In genomic region chr15:43104426-43104825, GRCh38 we compare ENCODE assay signal across 8 cellular contexts. TPM values are rescaled to one million over a fixed set of nuclear protein-coding genes. Genes with fewer than 3 reads are reported as not detected.
DNase-seq lines count a peak whose midpoint lies in the region; ATAC-seq, FAIRE-seq and TF ChIP-seq lines count a peak whose summit lies in the region.

No MANE protein-coding gene starts in this region.

- no peaks in the 10 kb centered on the region for H3K27me3 ChIP-seq in CD4-positive, alpha-beta T cell (ENCODE audit: control insufficient read depth, insufficient read depth, low read length)
- H3K27me3 ChIP-seq in Karpas-422 (ENCODE audit: low read length) (no peaks in the 10 kb centered on the region), bronchial epithelial cell (ENCODE audit: control insufficient read depth, insufficient read depth, low read length) (no peaks in the 10 kb centered on the region)

- no peaks in the 10 kb centered on the region for H3K9me3 Mint-ChIP-seq in CD4-positive, alpha-beta T cell
- H3K9me3 Mint-ChIP-seq in nephron: no peaks in the 10 kb centered on the region

- H3K36me3 ChIP-seq in Karpas-422 (ENCODE audit: insufficient read depth, low read length): peaks cover 24% of the 10 kb centered on the region; the same call in 1 of the 2 replicates
- H3K36me3 ChIP-seq in bronchial epithelial cell (ENCODE audit: control insufficient read depth, insufficient read depth, low read length): no peaks in the 10 kb centered on the region

- H3K36me3 Mint-ChIP-seq in CD4-positive, alpha-beta T cell (ENCODE audit: low read depth): peaks cover 55% of the 10 kb centered on the region
- peaks cover 41% of the 10 kb centered on the region for H3K36me3 Mint-ChIP-seq in nephron (ENCODE audit: low read depth)

- H2AFZ ChIP-seq in Karpas-422 (ENCODE audit: low read length): no peak overlapping the region

- peak overlapping the region; percentile 99 for H3K4me2 ChIP-seq in Karpas-422 (ENCODE audit: low read depth, low read length, poor library complexity, severe bottlenecking)

- H3K9ac ChIP-seq in Karpas-422 (ENCODE audit: low read length): peak overlapping the region; percentile 85

- CTCF ChIA-PET in CD4-positive, alpha-beta T cell (lab: Charles Lee): interaction anchor here (1.6 kb wide), 1 partner anchor 17 kb away, joined by 3 read pairs; no protein-coding TSS in a partner anchor

- peaks cover 20% of the 10 kb centered on the region for H3K4me1 ChIP-seq in Karpas-422 (ENCODE audit: low read length)

- H3K4me1 Mint-ChIP-seq in CD4-positive, alpha-beta T cell (ENCODE audit: low read depth): peaks cover 68% of the 10 kb centered on the region
- H3K4me1 Mint-ChIP-seq in nephron: peaks cover 47% of the 10 kb centered on the region

- TF ChIP-seq CTCF in CD4-positive, alpha-beta T cell (IDR thresholded peaks at IDR 0.05): no peak
- TF ChIP-seq CTCF in bronchial epithelial cell (IDR thresholded peaks at IDR 0.05; ENCODE audit: insufficient read depth, low read length, severe bottlenecking) (no peak), nephron (IDR thresholded peaks at IDR 0.05; ENCODE audit: unreplicated experiment in 3 of 3) (no peak)

- peak overlapping the region; percentile 87 for H3K4me3 ChIP-seq in Karpas-422 (ENCODE audit: low read length)
- H3K4me3 ChIP-seq in bronchial epithelial cell (ENCODE audit: low read depth, low read length): no peak overlapping the region

- no peak for DNase-seq in CD4-positive, alpha-beta T cell
- DNase-seq in Karpas-422 (no peak), bronchial epithelial cell (ENCODE audit: low read depth) (peak; percentile 65), NCI-H446 (lab: John Stamatoyannopoulos, UW) (no peak), AG20443 (ENCODE audit: low spot score) (no peak), NCI-H1694 (lab: John Stamatoyannopoulos, UW) (no peak), DMS53 (lab: John Stamatoyannopoulos, UW) (no peak)

- H3K9me3 ChIP-seq in CD4-positive, alpha-beta T cell (ENCODE audit: control insufficient read depth, low read length): no peaks in the 10 kb centered on the region
- H3K9me3 ChIP-seq in Karpas-422 (ENCODE audit: low read length): no peaks in the 10 kb centered on the region

- POLR2A ChIA-PET in CD4-positive, alpha-beta T cell (lab: Charles Lee): no interaction called here

- H3K27me3 Mint-ChIP-seq in CD4-positive, alpha-beta T cell: peaks cover 5% of the 10 kb centered on the region
- H3K27me3 Mint-ChIP-seq in nephron (ENCODE audit: low read depth): peaks cover 9% of the 10 kb centered on the region

- H4K20me1 ChIP-seq in Karpas-422 (ENCODE audit: insufficient read depth, low read depth, low read length): no peaks in the 10 kb centered on the region

- H3K9me2 ChIP-seq in Karpas-422 (replicated peaks; ENCODE audit: insufficient read depth, low read length): no peaks in the 10 kb centered on the region

- intact Hi-C loops in CD4-positive, alpha-beta T cell (cut with DNase I, micrococcal nuclease): no loop called here

- ATAC-seq in CD4-positive, alpha-beta T cell (ENCODE audit: poor library complexity): no peak

- peaks cover 68% of the 10 kb centered on the region for H3K79me2 ChIP-seq in Karpas-422 (ENCODE audit: low read length)

- H3K27ac Mint-ChIP-seq in CD4-positive, alpha-beta T cell: peak overlapping the region; percentile 55
- no peak overlapping the region for H3K27ac Mint-ChIP-seq in nephron

- FAIRE-seq in bronchial epithelial cell (lab: Jason Lieb, UNC): no peak

- H3K27ac ChIP-seq in CD4-positive, alpha-beta T cell (ENCODE audit: low read depth, low read length): no peak overlapping the region
- H3K27ac ChIP-seq in Karpas-422 (ENCODE audit: low read length): no peak overlapping the region

- peak overlapping the region; percentile 76 for H3K4me3 Mint-ChIP-seq in CD4-positive, alpha-beta T cell
- peak overlapping the region; percentile 69 to 79 (median 74) for H3K4me3 Mint-ChIP-seq in nephron

RNA-seq across cellular contexts. Expression of gene UBR1, which starts 1.4 kb away (rescaled TPM):
- 10 to 100 TPM; 42.6 to 45.9 TPM for total RNA-seq in CD4-positive, alpha-beta T cell
- total RNA-seq in Karpas-422 (2014; rRNA removed; shearing (Covaris generic); ENCODE audit: low replicate concordance): 25.8 and 56.0 TPM in 2 replicates
- 15.9 and 18.4 TPM in 2 replicates for total RNA-seq in bronchial epithelial cell

RNA-seq across cellular contexts. Expression of gene TMEM62, which starts 29.0 kb away (rescaled TPM):
- 10 to 100 TPM; 17.5 to 22.5 TPM for total RNA-seq in CD4-positive, alpha-beta T cell
- total RNA-seq in Karpas-422 (2014; rRNA removed; shearing (Covaris generic); ENCODE audit: low replicate concordance): 45.6 and 47.8 TPM in 2 replicates
- total RNA-seq in bronchial epithelial cell: 22.5 and 26.1 TPM in 2 replicates
